In the genomic region with DNA sequence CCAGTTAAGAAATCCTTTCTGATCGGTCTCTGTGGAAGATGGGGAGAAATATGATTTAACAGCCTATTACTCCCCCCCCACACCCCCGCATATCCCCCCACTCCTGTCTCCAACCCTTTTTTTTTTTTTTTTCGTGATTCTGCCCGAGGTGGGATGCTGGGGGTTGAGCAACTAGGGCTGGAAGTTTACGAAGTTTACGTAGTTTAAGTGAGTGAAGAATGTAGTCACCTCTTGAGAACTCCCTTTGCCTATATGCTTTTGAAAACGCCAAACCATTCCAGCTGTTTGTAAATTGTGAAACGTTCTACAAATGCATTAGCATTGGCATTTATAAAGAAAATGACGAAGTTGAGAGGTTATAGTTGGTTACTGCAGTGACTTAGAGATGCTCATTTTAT, we compare ENCODE assay signal across 9 cellular contexts. TPM values are rescaled to one million over a fixed set of nuclear protein-coding genes. Genes with fewer than 3 reads are reported as not detected.
DNase-seq lines count a peak whose midpoint lies in the region; ATAC-seq, FAIRE-seq and TF ChIP-seq lines count a peak whose summit lies in the region.
"Had no signal": no experiment of that assay in that cellular context is flagged by ENCODE, and none has a peak within 500 bp of the region (broad histone marks: within the 10 kb centered on the region; RNA-seq: fewer than 3 reads in every experiment).

No MANE protein-coding gene starts in this region.

- no peaks in the 10 kb centered on the region for H3K9me3 Mint-ChIP-seq in MCF 10A (ENCODE audit: unreplicated experiment)

- dilution Hi-C loops in keratinocyte (cut with MboI; ENCODE audit: extremely low pct_ligation_motif_present, low sequenced_read_pairs) = no loop called here

- peak overlapping the region; percentile 78 for H3K4me3 Mint-ChIP-seq in MCF 10A (ENCODE audit: unreplicated experiment)

- H3K27ac Mint-ChIP-seq in MCF 10A (ENCODE audit: low read depth, unreplicated experiment) = peak overlapping the region; percentile 6

- H3K27me3 Mint-ChIP-seq in MCF 10A (ENCODE audit: insufficient read depth, unreplicated experiment) = no peaks in the 10 kb centered on the region

- H3K27me3 ChIP-seq in keratinocyte (ENCODE audit: control insufficient read depth, extremely low read depth, insufficient read depth, low read length) = no peaks in the 10 kb centered on the region

- peak overlapping the region; percentile 92 for H3K4me2 ChIP-seq in keratinocyte (ENCODE audit: control insufficient read depth, extremely low read depth, insufficient read depth, low read depth, low read length)

- no peaks in the 10 kb centered on the region for H3K79me2 ChIP-seq in keratinocyte (ENCODE audit: control insufficient read depth, insufficient read depth, low read length)

- no peaks in the 10 kb centered on the region for H3K9me3 ChIP-seq in keratinocyte (ENCODE audit: control insufficient read depth, low read depth, low read length)

- H3K27ac ChIP-seq in keratinocyte (ENCODE audit: control insufficient read depth, insufficient read depth, low read length) = peak overlapping the region; percentile 68

- H3K36me3 ChIP-seq in keratinocyte (ENCODE audit: control insufficient read depth in 2 of 2, extremely low read depth in 1 of 2, insufficient read depth in 2 of 2, low read length in 2 of 2) = no peaks in the 10 kb centered on the region

- no peaks in the 10 kb centered on the region for H3K9me1 ChIP-seq in keratinocyte (ENCODE audit: control insufficient read depth, extremely low read depth, insufficient read depth, low read length)

- peaks cover 13% of the 10 kb centered on the region for H3K36me3 Mint-ChIP-seq in MCF 10A (ENCODE audit: insufficient read depth, unreplicated experiment)

- DNase-seq in EL (peak; percentile 75), HTR-8/SVneo (ENCODE audit: insufficient read length, low spot score) (peak; percentile 29), MCF 10A (ENCODE audit: unreplicated experiment) (peak; percentile 53), keratinocyte (ENCODE audit: low read depth, low spot score) (no peak), stromal cell of bone marrow (ENCODE audit: low read depth) (peak; percentile 28), COLO668 (lab: John Stamatoyannopoulos, UW; ENCODE audit: unreplicated experiment) (no peak), SIG-M5 treated with dmso at 0.1 percent for 504 hours (lab: John Stamatoyannopoulos, UW; ENCODE audit: unreplicated experiment) (no peak)

- H3K4me1 ChIP-seq in keratinocyte (ENCODE audit: control insufficient read depth, extremely low read depth, insufficient read depth, low read length) = peaks cover 10% of the 10 kb centered on the region

- intact Hi-C loops in MCF 10A (cut with micrococcal nuclease) = loop anchor here (5.0 to 10.0 kb wide), 2 partner anchors 54 to 132 kb away; partner anchors contain the start of gene USP33

- peak overlapping the region; percentile 77 for H3K9ac ChIP-seq in keratinocyte (ENCODE audit: control insufficient read depth, extremely low read depth, insufficient read depth, low read length)

- H3K4me1 Mint-ChIP-seq in MCF 10A (ENCODE audit: insufficient read depth, unreplicated experiment) = peaks cover 6% of the 10 kb centered on the region

- H3K4me3 ChIP-seq in keratinocyte (ENCODE audit: control insufficient read depth in 2 of 3, extremely low read depth in 1 of 3, insufficient read depth in 2 of 3, low read depth in 1 of 3, low read length in 3 of 3) = peak overlapping the region; percentile 75 to 82 (median 77)

- FAIRE-seq in HTR-8/SVneo (lab: Jason Lieb, UNC) (peak; percentile 23), keratinocyte (lab: Jason Lieb, UNC) (peak; percentile 74)
- FAIRE-seq: TTC549 had no signal

- TSS peak; percentile 73 for BruUV-seq in MCF 10A (replicated peaks; lab: Mats Ljungman, UMichigan)

- peak overlapping the region; percentile 93 for H2AFZ ChIP-seq in keratinocyte (ENCODE audit: control insufficient read depth, low read length)

- ATAC-seq in GM18858 (IDR thresholded peaks at IDR 0.05; ENCODE audit: unreplicated experiment) = no peak

- no peaks in the 10 kb centered on the region for H4K20me1 ChIP-seq in keratinocyte (ENCODE audit: control insufficient read depth, extremely low read depth, insufficient read depth, low read length)

- POLR2A ChIA-PET in MCF 10A (lab: Yijun Ruan, JAX) = interaction anchor here (1.2 to 3.0 kb wide), 5 partner anchors 11 to 64 kb away, joined by 4 to 15 read pairs (median 7); no protein-coding TSS in a partner anchor

- CTCF ChIA-PET in MCF 10A (lab: Yijun Ruan, JAX) = no interaction called here

- TF ChIP-seq CTCF in MCF 10A (IDR thresholded peaks at IDR 0.05; ENCODE audit: unreplicated experiment) = no peak
- TF ChIP-seq CTCF in keratinocyte (optimal IDR thresholded peaks at IDR 0.05 in 1 of 3, IDR thresholded peaks at IDR 0.05 in 1 of 3, conservative IDR thresholded peaks at IDR 0.05 in 1 of 3; ENCODE audit: extremely low read depth in 1 of 3, insufficient read depth in 2 of 3, low read length in 3 of 3) = no peak

RNA-seq across cellular contexts. Expression of gene NEXN, which starts 0.8 kb away (rescaled TPM):
- 1.6 and 1.8 TPM in 2 replicates for total RNA-seq in MCF 10A (2022)
- 1.5 to 2.3 TPM (median 1.8 TPM) in 3 replicates for polyA plus RNA-seq in keratinocyte
- 5.9 TPM for polyA plus RNA-seq in keratinocyte (2011; ENCODE audit: low read depth)
- polyA plus RNA-seq in keratinocyte (2011; cell fraction: cytosol; rRNA removed) = 1.7 and 2.0 TPM in 2 replicates
- 2.8 and 4.4 TPM in 2 replicates for polyA plus RNA-seq in keratinocyte (2011; cell fraction: nucleus; rRNA removed)
- 1.1 and 9.0 TPM in 2 replicates for polyA plus RNA-seq in keratinocyte (2012; ENCODE audit: low replicate concordance)
- polyA minus RNA-seq in keratinocyte = 0.26 to 0.58 TPM in 2 of 3 replicates, not detected in the other
- polyA minus RNA-seq in keratinocyte (2011; cell fraction: cytosol; rRNA and poly(A)+ RNA removed) = 0.58 TPM
- 1.9 and 3.9 TPM in 2 replicates for polyA minus RNA-seq in keratinocyte (2011; cell fraction: nucleus; rRNA and poly(A)+ RNA removed)

Comparison
In these comparisons a context has a peak if more than half of its experiments do, and no peak if none do; other contexts are left out.
1. DNase-seq: peak in EL (single experiment), HTR-8/SVneo (single experiment), MCF 10A (single experiment) and stromal cell of bone marrow (single experiment); none in keratinocyte (single experiment), COLO668 (single experiment) and SIG-M5 treated with dmso at 0.1 percent for 504 hours (single experiment).